ENCODE assay signal across 1 cellular context in genomic region chr19:6826281-6826920, GRCh38.
TF ChIP-seq lines count a peak whose summit lies in the region.

No MANE protein-coding gene starts in this region.

TF ChIP-seq in K562, 482 proteins besides CTCF, POLR2A, EP300 and RAD21:
- peak; percentile 75 for TF ChIP-seq RBM25 (IDR thresholded peaks at IDR 0.05; ENCODE audit: low read depth, low read length, severe bottlenecking)
- TF ChIP-seq BCOR (IDR thresholded peaks at IDR 0.05): 0 out of 2 replicates have a peak, but pooled peaks have one; percentile 18
- TF ChIP-seq KDM1A (IDR thresholded peaks at IDR 0.05): 0 out of 4 replicates have a peak, but pooled peaks of 1 of the 2 experiments have one; percentile 24
- no peak for TF ChIP-seq PYGO2 (tag; IDR thresholded peaks at IDR 0.05)
- no peak for TF ChIP-seq GTF3C2 (IDR thresholded peaks at IDR 0.05; ENCODE audit: borderline replicate concordance, extremely low read depth, insufficient read length)
TF ChIP-seq in K562: peak in this region for 3.
